44 cellular contexts compared by ENCODE assay signal in the genomic region with DNA sequence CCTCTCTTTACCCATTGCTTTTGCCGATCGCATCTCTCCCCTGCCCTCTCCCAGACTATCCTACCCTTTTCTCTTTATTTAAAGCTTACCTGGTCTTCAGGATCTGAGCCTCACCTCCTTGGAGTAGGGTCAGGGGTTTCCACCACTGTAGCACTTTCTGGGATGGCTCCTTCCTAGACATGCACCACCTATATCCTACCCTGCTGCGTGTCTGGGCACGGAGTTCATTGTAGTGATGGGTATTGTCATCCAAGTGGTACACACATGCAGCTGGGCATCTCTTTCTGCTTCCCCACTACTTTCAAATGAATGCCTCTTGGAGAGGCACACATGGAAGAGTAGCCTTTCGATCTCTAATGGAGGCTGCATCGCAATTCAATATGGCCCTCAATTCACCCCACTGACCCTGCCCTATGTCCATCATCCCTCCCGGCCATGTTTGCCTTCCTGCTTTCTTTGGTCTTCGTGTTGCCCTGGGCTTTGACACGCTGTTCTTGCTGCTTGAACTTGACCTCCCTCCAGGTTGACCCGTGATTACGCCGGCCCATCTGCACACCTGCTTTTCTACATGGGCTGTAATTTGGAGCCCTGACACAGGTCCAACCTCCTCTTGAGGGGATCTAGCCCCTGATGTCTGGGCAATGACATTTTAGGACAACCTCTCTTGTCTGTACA. TPM values are rescaled to one million over a fixed set of nuclear protein-coding genes. Genes with fewer than 3 reads are reported as not detected.
"Had no signal": no experiment of that assay in that cellular context is flagged by ENCODE, and none has a peak within 500 bp of the region (broad histone marks: within the 10 kb centered on the region; RNA-seq: fewer than 3 reads in every experiment).

No MANE protein-coding gene starts in this region.

- H3K9me3 ChIP-seq: adrenal gland, ascending aorta, body of pancreas, breast epithelium had no signal

- H3K4me3 ChIP-seq: adrenal gland, ascending aorta, body of pancreas, breast epithelium, cardiac muscle cell had no signal

- H3K27ac ChIP-seq: adrenal gland, ascending aorta, body of pancreas, brain microvascular endothelial cell, breast epithelium, cardiac muscle cell had no signal

- H3K36me3 Mint-ChIP-seq: activated naive CD4-positive, alpha-beta T cell treated with anti-CD3 and anti-CD28 coated beads, Interleukin-2, amount 10 ng/mL, durations not matched to agents 7 days and 5 days; activated naive CD4-positive, alpha-beta T cell treated with anti-CD3 and anti-CD28 coated beads, Interleukin-2, amount 50 U/mL, for 24 hours; activated naive CD4-positive, alpha-beta T cell treated with anti-CD3 and anti-CD28 coated beads, Interleukin-2, amount 50 U/mL, for 72 hours; activated naive CD8-positive, alpha-beta T cell; activated naive CD8-positive, alpha-beta T cell treated with anti-CD3 and anti-CD28 coated beads for 36 hours; activated naive CD8-positive, alpha-beta T cell treated with anti-CD3 and anti-CD28 coated beads, Interleukin-2, amount 10 ng/mL, durations not matched to agents 7 days and 5 days; brain had no signal

- ATAC-seq: activated naive CD4-positive, alpha-beta T cell treated with anti-CD3 and anti-CD28 coated beads, Interleukin-2, amount 50 U/mL, for 72 hours; activated naive CD8-positive, alpha-beta T cell treated with anti-CD3 and anti-CD28 coated beads, Interleukin-2, amount 50 U/mL, for 24 hours; activated T-cell treated with anti-CD3 and anti-CD28 coated beads, Interleukin-2, amount 50 U/mL, for 4 hours; activated T-cell treated with anti-CD3 and anti-CD28 coated beads, Interleukin-2, amount 50 U/mL, for 72 hours; activated T-helper 17 cell treated with anti-CD3 and anti-CD28 coated beads, Interleukin-2, amount 50 U/mL, for 72 hours; body of pancreas had no signal

- H3K4me1 Mint-ChIP-seq: activated naive CD4-positive, alpha-beta T cell treated with anti-CD3 and anti-CD28 coated beads, Interleukin-2, amount 10 ng/mL, durations not matched to agents 7 days and 5 days; activated naive CD4-positive, alpha-beta T cell treated with anti-CD3 and anti-CD28 coated beads, Interleukin-2, amount 50 U/mL, for 24 hours; activated naive CD8-positive, alpha-beta T cell treated with anti-CD3 and anti-CD28 coated beads for 36 hours; activated naive CD8-positive, alpha-beta T cell treated with anti-CD3 and anti-CD28 coated beads, Interleukin-2, amount 10 ng/mL, durations not matched to agents 7 days and 5 days; activated naive CD8-positive, alpha-beta T cell treated with anti-CD3 and anti-CD28 coated beads, Interleukin-2, amount 50 U/mL, for 24 hours; activated T-helper 17 cell treated with anti-CD3 and anti-CD28 coated beads, Interleukin-2, amount 50 U/mL, for 72 hours; brain; central memory CD8-positive, alpha-beta T cell had no signal

- FAIRE-seq: astrocyte, bronchial epithelial cell had no signal

- H3K36me3 ChIP-seq: adrenal gland, ascending aorta, brain microvascular endothelial cell, breast epithelium, cardiac muscle cell had no signal

- H3K27me3 ChIP-seq: adrenal gland, ascending aorta, body of pancreas, brain microvascular endothelial cell, breast epithelium, cardiac muscle cell had no signal

- H3K4me1 ChIP-seq: adrenal gland, ascending aorta, body of pancreas, breast epithelium had no signal

- H3K27ac Mint-ChIP-seq: activated naive CD4-positive, alpha-beta T cell treated with anti-CD3 and anti-CD28 coated beads for 36 hours; activated naive CD4-positive, alpha-beta T cell treated with anti-CD3 and anti-CD28 coated beads, Interleukin-2, amount 10 ng/mL, durations not matched to agents 7 days and 5 days; activated naive CD4-positive, alpha-beta T cell treated with anti-CD3 and anti-CD28 coated beads, Interleukin-2, amount 50 U/mL, for 24 hours; activated naive CD4-positive, alpha-beta T cell treated with anti-CD3 and anti-CD28 coated beads, Interleukin-2, amount 50 U/mL, for 72 hours; activated naive CD8-positive, alpha-beta T cell; activated naive CD8-positive, alpha-beta T cell treated with anti-CD3 and anti-CD28 coated beads for 36 hours; activated naive CD8-positive, alpha-beta T cell treated with anti-CD3 and anti-CD28 coated beads, Interleukin-2, amount 10 ng/mL, durations not matched to agents 7 days and 5 days; activated naive CD8-positive, alpha-beta T cell treated with anti-CD3 and anti-CD28 coated beads, Interleukin-2, amount 50 U/mL, for 24 hours; activated T-cell treated with anti-CD3 and anti-CD28 coated beads, Interleukin-2, amount 50 U/mL, for 24 hours; activated T-cell treated with anti-CD3 and anti-CD28 coated beads, Interleukin-2, amount 50 U/mL, for 72 hours; activated T-helper 1 cell treated with anti-CD3 and anti-CD28 coated beads, Interleukin-12 subunit alpha, Interleukin-12 subunit beta, Interleukin-2, Interleukin-4 antibody, amounts not matched to agents 30 ng/mL and 10 ng/mL and 1 ng/mL, durations not matched to agents 14 hours and 24 hours and 36 hours; activated T-helper 17 cell treated with anti-CD3 and anti-CD28 coated beads, Interleukin-2, amount 50 U/mL, for 72 hours; activated T-helper 2 cell treated with anti-CD3 and anti-CD28 coated beads, Interferon-gamma antibody, Interleukin-2, Interleukin-4, amounts not matched to agents 10 μg/mL and 5 μg/mL and 100 μg/mL, durations not matched to agents 14 hours and 24 hours and 36 hours; brain had no signal

- H3K4me3 Mint-ChIP-seq: activated naive CD4-positive, alpha-beta T cell treated with anti-CD3 and anti-CD28 coated beads for 36 hours; activated naive CD4-positive, alpha-beta T cell treated with anti-CD3 and anti-CD28 coated beads, Interleukin-2, amount 10 ng/mL, durations not matched to agents 7 days and 5 days; activated naive CD4-positive, alpha-beta T cell treated with anti-CD3 and anti-CD28 coated beads, Interleukin-2, amount 50 U/mL, for 24 hours; activated naive CD8-positive, alpha-beta T cell; activated naive CD8-positive, alpha-beta T cell treated with anti-CD3 and anti-CD28 coated beads for 36 hours; activated naive CD8-positive, alpha-beta T cell treated with anti-CD3 and anti-CD28 coated beads, Interleukin-2, amount 10 ng/mL, durations not matched to agents 7 days and 5 days; activated naive CD8-positive, alpha-beta T cell treated with anti-CD3 and anti-CD28 coated beads, Interleukin-2, amount 50 U/mL, for 24 hours; activated T-cell treated with anti-CD3 and anti-CD28 coated beads, Interleukin-2, amount 50 U/mL, for 24 hours; activated T-cell treated with anti-CD3 and anti-CD28 coated beads, Interleukin-2, amount 50 U/mL, for 4 hours; activated T-cell treated with anti-CD3 and anti-CD28 coated beads, Interleukin-2, amount 50 U/mL, for 72 hours; activated T-helper 1 cell treated with anti-CD3 and anti-CD28 coated beads, Interleukin-12 subunit alpha, Interleukin-12 subunit beta, Interleukin-2, Interleukin-4 antibody, amounts not matched to agents 30 ng/mL and 10 ng/mL and 1 ng/mL, durations not matched to agents 14 hours and 24 hours and 36 hours; activated T-helper 17 cell treated with anti-CD3 and anti-CD28 coated beads, Interleukin-2, amount 50 U/mL, for 72 hours; brain; central memory CD8-positive, alpha-beta T cell had no signal

- H3K27me3 Mint-ChIP-seq: brain had no signal

- H3K9me3 Mint-ChIP-seq: activated naive CD4-positive, alpha-beta T cell treated with anti-CD3 and anti-CD28 coated beads for 36 hours; activated naive CD4-positive, alpha-beta T cell treated with anti-CD3 and anti-CD28 coated beads, Interleukin-2, amount 10 ng/mL, durations not matched to agents 7 days and 5 days; activated naive CD8-positive, alpha-beta T cell treated with anti-CD3 and anti-CD28 coated beads for 36 hours; activated naive CD8-positive, alpha-beta T cell treated with anti-CD3 and anti-CD28 coated beads, Interleukin-2, amount 10 ng/mL, durations not matched to agents 7 days and 5 days; activated naive CD8-positive, alpha-beta T cell treated with anti-CD3 and anti-CD28 coated beads, Interleukin-2, amount 50 U/mL, for 24 hours; activated T-cell treated with anti-CD3 and anti-CD28 coated beads, Interleukin-2, amount 50 U/mL, for 24 hours; activated T-cell treated with anti-CD3 and anti-CD28 coated beads, Interleukin-2, amount 50 U/mL, for 4 hours; activated T-helper 1 cell treated with anti-CD3 and anti-CD28 coated beads, Interleukin-12 subunit alpha, Interleukin-12 subunit beta, Interleukin-2, Interleukin-4 antibody, amounts not matched to agents 30 ng/mL and 10 ng/mL and 1 ng/mL, durations not matched to agents 14 hours and 24 hours and 36 hours; activated T-helper 17 cell treated with anti-CD3 and anti-CD28 coated beads, Interleukin-2, amount 50 U/mL, for 72 hours; activated T-helper 2 cell treated with anti-CD3 and anti-CD28 coated beads, Interferon-gamma antibody, Interleukin-2, Interleukin-4, amounts not matched to agents 10 μg/mL and 5 μg/mL and 100 μg/mL, durations not matched to agents 14 hours and 24 hours and 36 hours had no signal

- DNase-seq: activated effector memory CD4-positive, alpha-beta T cell treated with anti-CD3 and anti-CD28 coated beads, Interleukin-2, amount 50 U/mL, for 16 hours; activated effector memory CD4-positive, alpha-beta T cell treated with Interleukin-2 at 50 U/mL for 16 hours; activated gamma-delta T cell; activated gamma-delta T cell treated with Interleukin-2 at 50 U/mL for 16 hours; activated naive CD4-positive, alpha-beta T cell; activated naive CD4-positive, alpha-beta T cell treated with anti-CD3 and anti-CD28 coated beads for 36 hours; activated naive CD4-positive, alpha-beta T cell treated with anti-CD3 and anti-CD28 coated beads, Interleukin-2, amount 10 ng/mL, durations not matched to agents 7 days and 5 days; activated naive CD4-positive, alpha-beta T cell treated with anti-CD3 and anti-CD28 coated beads, Interleukin-2, amount 50 U/mL, for 16 hours; activated naive CD4-positive, alpha-beta T cell treated with Interleukin-2 at 50 U/mL for 16 hours; activated naive CD8-positive, alpha-beta T cell treated with anti-CD3 and anti-CD28 coated beads for 36 hours; activated naive CD8-positive, alpha-beta T cell treated with anti-CD3 and anti-CD28 coated beads, Interleukin-2, amount 10 ng/mL, durations not matched to agents 7 days and 5 days; activated naive CD8-positive, alpha-beta T cell treated with anti-CD3 and anti-CD28 coated beads, Interleukin-2, amount 50 U/mL, for 24 hours; activated T-cell treated with anti-CD3 and anti-CD28 coated beads for 4 hours; activated T-cell treated with anti-CD3 and anti-CD28 coated beads, Interleukin-2, amount 50 U/mL, for 1 hour; activated T-cell treated with anti-CD3 and anti-CD28 coated beads, Interleukin-2, amount 50 U/mL, for 24 hours; activated T-cell treated with anti-CD3 and anti-CD28 coated beads, Interleukin-2, amount 50 U/mL, for 4 hours; activated T-cell treated with anti-CD3 and anti-CD28 coated beads, Interleukin-2, amount 50 U/mL, for 48 hours; activated T-cell treated with anti-CD3 and anti-CD28 coated beads, Interleukin-2, amount 50 U/mL, for 72 hours; adrenal gland; amniotic stem cell; amygdala; anterior cingulate cortex; aorta; body of pancreas; brain microvascular endothelial cell; central memory CD4-positive, alpha-beta T cell; cerebellar nuclear complex had no signal

RNA-seq across cellular contexts. Expression of gene SERPINA11, which starts 10.9 kb away (rescaled TPM):
- total RNA-seq: activated naive CD4-positive, alpha-beta T cell treated with anti-CD3 and anti-CD28 coated beads for 36 hours; activated naive CD4-positive, alpha-beta T cell treated with anti-CD3 and anti-CD28 coated beads, Interleukin-2, amount 50 U/mL, for 72 hours; activated naive CD8-positive, alpha-beta T cell treated with anti-CD3 and anti-CD28 coated beads for 36 hours; activated naive CD8-positive, alpha-beta T cell treated with anti-CD3 and anti-CD28 coated beads, Interleukin-2, amount 10 ng/mL, durations not matched to agents 7 days and 5 days; activated T-cell treated with anti-CD3 and anti-CD28 coated beads, Interleukin-2, amount 50 U/mL, for 4 hours; activated T-cell treated with anti-CD3 and anti-CD28 coated beads, Interleukin-2, amount 50 U/mL, for 72 hours; activated T-helper 1 cell treated with anti-CD3 and anti-CD28 coated beads, Interleukin-12 subunit alpha, Interleukin-12 subunit beta, Interleukin-2, Interleukin-4 antibody, amounts not matched to agents 30 ng/mL and 10 ng/mL and 1 ng/mL, durations not matched to agents 14 hours and 24 hours and 36 hours; activated T-helper 17 cell treated with anti-CD3 and anti-CD28 coated beads, Interleukin-2, amount 50 U/mL, for 72 hours; activated T-helper 2 cell treated with anti-CD3 and anti-CD28 coated beads, Interferon-gamma antibody, Interleukin-2, Interleukin-4, amounts not matched to agents 10 μg/mL and 5 μg/mL and 100 μg/mL, durations not matched to agents 14 hours and 24 hours and 36 hours; adrenal gland; aorta; ascending aorta; body of pancreas; bronchial epithelial cell; cardiac muscle cell; cardiac septum; cerebellum; chondrocyte had no signal
- polyA plus RNA-seq: adipose tissue, adrenal gland, aorta, cardiac muscle cell had no signal

RNA-seq across cellular contexts. Expression of gene SERPINA9, which starts 34.3 kb away (rescaled TPM):
- total RNA-seq: activated naive CD4-positive, alpha-beta T cell treated with anti-CD3 and anti-CD28 coated beads for 36 hours; activated naive CD4-positive, alpha-beta T cell treated with anti-CD3 and anti-CD28 coated beads, Interleukin-2, amount 50 U/mL, for 72 hours; activated naive CD8-positive, alpha-beta T cell treated with anti-CD3 and anti-CD28 coated beads for 36 hours; activated naive CD8-positive, alpha-beta T cell treated with anti-CD3 and anti-CD28 coated beads, Interleukin-2, amount 10 ng/mL, durations not matched to agents 7 days and 5 days; activated T-cell treated with anti-CD3 and anti-CD28 coated beads, Interleukin-2, amount 50 U/mL, for 4 hours; activated T-cell treated with anti-CD3 and anti-CD28 coated beads, Interleukin-2, amount 50 U/mL, for 72 hours; activated T-helper 1 cell treated with anti-CD3 and anti-CD28 coated beads, Interleukin-12 subunit alpha, Interleukin-12 subunit beta, Interleukin-2, Interleukin-4 antibody, amounts not matched to agents 30 ng/mL and 10 ng/mL and 1 ng/mL, durations not matched to agents 14 hours and 24 hours and 36 hours; activated T-helper 17 cell treated with anti-CD3 and anti-CD28 coated beads, Interleukin-2, amount 50 U/mL, for 72 hours; activated T-helper 2 cell treated with anti-CD3 and anti-CD28 coated beads, Interferon-gamma antibody, Interleukin-2, Interleukin-4, amounts not matched to agents 10 μg/mL and 5 μg/mL and 100 μg/mL, durations not matched to agents 14 hours and 24 hours and 36 hours; adrenal gland; aorta; ascending aorta; astrocyte; body of pancreas; breast epithelium; bronchial epithelial cell; cardiac muscle cell; cardiac septum; cerebellum; chondrocyte had no signal
- polyA plus RNA-seq: adipose tissue, adrenal gland, aorta, cardiac muscle cell had no signal

RNA-seq across cellular contexts. Expression of gene SERPINA1, which starts 53.3 kb away (rescaled TPM):
- total RNA-seq: activated T-helper 1 cell treated with anti-CD3 and anti-CD28 coated beads, Interleukin-12 subunit alpha, Interleukin-12 subunit beta, Interleukin-2, Interleukin-4 antibody, amounts not matched to agents 30 ng/mL and 10 ng/mL and 1 ng/mL, durations not matched to agents 14 hours and 24 hours and 36 hours had no signal
